ENCODE assay signal across 7 cellular contexts in the genomic region with DNA sequence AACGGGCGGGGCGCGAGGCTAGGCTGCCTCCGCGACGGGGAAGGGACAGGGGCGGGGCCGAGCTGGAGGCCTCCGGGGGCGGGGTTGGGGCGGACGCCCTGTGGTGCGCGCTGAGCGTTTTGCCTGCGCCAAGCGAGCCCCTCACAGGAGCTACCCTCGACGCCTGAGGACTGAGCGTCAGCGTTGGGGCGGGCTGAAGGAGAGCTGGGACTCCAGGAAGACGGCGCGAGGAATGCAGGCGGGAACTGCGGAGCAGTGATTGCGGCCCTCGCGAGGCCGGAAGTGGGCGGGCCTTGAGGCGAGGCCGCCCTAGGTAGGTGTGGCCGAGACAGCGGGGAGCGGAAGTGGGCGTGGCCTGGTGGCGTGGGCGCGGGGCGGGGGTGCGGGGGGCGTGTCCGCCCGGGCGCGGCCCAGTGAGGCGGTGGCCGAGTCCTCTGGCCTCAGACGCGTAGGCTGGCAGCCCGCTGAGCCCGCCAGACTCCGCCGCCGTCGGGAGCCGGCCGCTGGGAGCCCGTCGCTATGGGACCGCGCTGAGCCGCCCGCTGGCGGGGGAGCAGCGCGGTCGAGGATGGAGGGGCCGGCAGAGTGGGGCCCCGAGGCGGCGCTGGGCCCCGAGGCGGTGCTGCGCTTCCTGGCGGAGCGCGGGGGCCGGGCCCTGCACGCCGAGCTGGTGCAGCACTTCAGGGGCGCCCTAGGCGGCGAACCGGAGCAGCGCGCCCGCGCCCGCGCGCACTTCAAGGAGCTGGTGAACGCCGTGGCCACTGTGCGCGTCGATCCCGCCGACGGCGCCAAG. TPM values are rescaled to one million over a fixed set of nuclear protein-coding genes. Genes with fewer than 3 reads are reported as not detected.
DNase-seq lines count a peak whose midpoint lies in the region; ATAC-seq, FAIRE-seq and TF ChIP-seq lines count a peak whose summit lies in the region.

A gene (minus strand): TSS at position 45 of the 793 bp plus-strand sequence. CDS start 139 bp downstream, outside the sequence.
A gene with protein sequence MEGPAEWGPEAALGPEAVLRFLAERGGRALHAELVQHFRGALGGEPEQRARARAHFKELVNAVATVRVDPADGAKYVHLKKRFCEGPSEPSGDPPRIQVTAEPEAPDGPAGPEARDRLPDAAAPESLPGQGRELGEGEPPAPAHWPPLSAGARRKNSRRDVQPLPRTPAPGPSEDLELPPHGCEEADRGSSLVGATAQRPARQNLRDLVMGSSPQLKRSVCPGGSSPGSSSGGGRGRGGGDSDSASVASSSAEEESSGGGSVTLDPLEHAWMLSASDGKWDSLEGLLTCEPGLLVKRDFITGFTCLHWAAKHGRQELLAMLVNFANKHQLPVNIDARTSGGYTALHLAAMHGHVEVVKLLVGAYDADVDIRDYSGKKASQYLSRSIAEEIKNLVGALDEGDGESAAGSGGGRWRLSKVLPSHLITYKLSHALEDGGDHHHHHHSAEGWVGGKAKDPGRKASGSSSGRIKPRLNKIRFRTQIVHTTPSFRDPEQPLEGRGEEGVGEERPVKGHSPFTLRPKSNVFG (plus strand): TSS at position 443 of the 793 bp plus-strand sequence. CDS start 126 bp downstream, at position 569.

- peaks cover 14% of the 10 kb centered on the region for H3K4me1 Mint-ChIP-seq in activated CD8-positive, alpha-beta T cell treated with anti-CD3 and anti-CD28 coated beads for 36 hours (ENCODE audit: low read depth)

- ATAC-seq in HG03064 (IDR thresholded peaks at IDR 0.05; ENCODE audit: low read depth, unreplicated experiment), result peak; percentile 76
- ATAC-seq in activated CD8-positive, alpha-beta T cell treated with anti-CD3 and anti-CD28 coated beads for 36 hours, result peak; percentile 94

- 0 to 2% methylated on average over 19 to 42 of the region's 104 CpGs for WGBS in lower leg skin, 2 donors

- CTCF ChIA-PET in activated CD8-positive, alpha-beta T cell treated with anti-CD3 and anti-CD28 coated beads for 36 hours (lab: Charles Lee), result no interaction called here

- H3K27me3 Mint-ChIP-seq in activated CD8-positive, alpha-beta T cell treated with anti-CD3 and anti-CD28 coated beads for 36 hours, result peaks cover 65% of the 10 kb centered on the region

- POLR2A ChIA-PET in activated CD8-positive, alpha-beta T cell treated with anti-CD3 and anti-CD28 coated beads for 36 hours (lab: Charles Lee), result no interaction called here

- peak within 1 kb of the TSS; percentile 38 for H3K27ac Mint-ChIP-seq in activated CD8-positive, alpha-beta T cell treated with anti-CD3 and anti-CD28 coated beads for 36 hours

- no peak for TF ChIP-seq CTCF in activated CD8-positive, alpha-beta T cell treated with anti-CD3 and anti-CD28 coated beads for 36 hours (IDR thresholded peaks at IDR 0.05)
- no peak for TF ChIP-seq CTCF in lower leg skin (IDR thresholded peaks at IDR 0.05)

- DNase-seq in GM18507 (ENCODE audit: extremely low spot score, insufficient read length, low read depth), result peak; percentile 51
- DNase-seq in NCI-H446 (lab: John Stamatoyannopoulos, UW), result peak; percentile 88 to 99
- peak; percentile 81 for DNase-seq in activated CD8-positive, alpha-beta T cell treated with anti-CD3 and anti-CD28 coated beads for 36 hours
- DNase-seq in ecto neural progenitor cell (ENCODE audit: low spot score), result peak; percentile 98
- peak; percentile 95 to 99 for DNase-seq in lower leg skin (ENCODE audit: low spot score in 2 of 2)
- DNase-seq in stimulated activated CD4-positive, alpha-beta T cell treated with anti-CD3 and anti-CD28 coated beads, Interleukin-4, amount 100 ng/mL, for 1 hour, result peak; percentile 77

- FAIRE-seq in GM18507 (lab: Jason Lieb, UNC), result no peak

- peak within 1 kb of the TSS; percentile 79 for H3K4me3 Mint-ChIP-seq in activated CD8-positive, alpha-beta T cell treated with anti-CD3 and anti-CD28 coated beads for 36 hours

- intact Hi-C loops in activated CD8-positive, alpha-beta T cell treated with anti-CD3 and anti-CD28 coated beads for 36 hours (cut with micrococcal nuclease), result no loop called here
- intact Hi-C loops in lower leg skin (cut with DNase I; ENCODE audit: low total_unique reads), result no loop called here

- peak within 1 kb of the TSS; percentile 66 for H3K4me3 ChIP-seq in lower leg skin (ENCODE audit: low read depth, poor library complexity, severe bottlenecking)

- peaks cover 6% of the 10 kb centered on the region for H3K9me3 Mint-ChIP-seq in activated CD8-positive, alpha-beta T cell treated with anti-CD3 and anti-CD28 coated beads for 36 hours

- no peak for TF ChIP-seq POLR2A in lower leg skin (IDR thresholded peaks at IDR 0.05)

- H3K36me3 Mint-ChIP-seq in activated CD8-positive, alpha-beta T cell treated with anti-CD3 and anti-CD28 coated beads for 36 hours (ENCODE audit: low read depth), result peaks cover 2% of the 10 kb centered on the region

RNA-seq across cellular contexts. Expression of the first gene that starts in this region (rescaled TPM):
- total RNA-seq in activated CD8-positive, alpha-beta T cell treated with anti-CD3 and anti-CD28 coated beads for 36 hours, result under 1 TPM; 0.49 to 0.86 TPM
- total RNA-seq in lower leg skin, result 100 to 1,000 TPM in 3 of 4 donors, 10 to 100 TPM in 1; 81.7 to 134 (median 114) TPM

RNA-seq across cellular contexts. Expression of the second gene that starts in this region (rescaled TPM):
- total RNA-seq in activated CD8-positive, alpha-beta T cell treated with anti-CD3 and anti-CD28 coated beads for 36 hours, result under 1 TPM; 0.29 TPM
- 10 to 100 TPM; 80.6 to 85.9 (median 81.7) TPM for total RNA-seq in lower leg skin

Comparison
In these comparisons a context has a peak if more than half of its experiments do, and no peak if none do; other contexts are left out.
1. Peak in every context shown above with its lines: DNase-seq, ATAC-seq and H3K4me3 ChIP-seq.
2. RNA of the first gene that starts in this region (total RNA-seq): 81.7 to 134 TPM in lower leg skin; 0.49 to 0.86 TPM in activated CD8-positive, alpha-beta T cell treated with anti-CD3 and anti-CD28 coated beads for 36 hours; every median in the first group is over 10 times any median in the second.
3. RNA of the second gene that starts in this region (total RNA-seq): 80.6 to 85.9 TPM in lower leg skin; 0.29 TPM in activated CD8-positive, alpha-beta T cell treated with anti-CD3 and anti-CD28 coated beads for 36 hours; every median in the first group is over 10 times any median in the second.
4. Peak in DNase-seq and ATAC-seq in activated CD8-positive, alpha-beta T cell treated with anti-CD3 and anti-CD28 coated beads for 36 hours; RNA of the genes that start here not detected or under 1 TPM.